ENCODE assay signal across 8 cellular contexts in genomic region chr16:75463417-75464129, GRCh38. TPM values are rescaled to one million over a fixed set of nuclear protein-coding genes. Genes with fewer than 3 reads are reported as not detected.
DNase-seq lines count a peak whose midpoint lies in the region; ATAC-seq, FAIRE-seq and TF ChIP-seq lines count a peak whose summit lies in the region.
"Not testable (repeated sequence)": the region's sequence is repeated elsewhere in the genome, so short reads cannot be mapped to it uniquely, and the experiment has no call there.

No MANE protein-coding gene starts in this region.

- H3K23ac ChIP-seq in H1 (ENCODE audit: insufficient read length) = not testable (repeated sequence)

- FAIRE-seq in H1 (lab: Jason Lieb, UNC) = not testable (repeated sequence)

- H2BK5ac ChIP-seq in H1 (ENCODE audit: low read depth, low read length) = peak overlapping the region; percentile 98; the same call in 1 of the 2 replicates

- not testable (repeated sequence) for H4K91ac ChIP-seq in H1 (replicated peaks; ENCODE audit: insufficient read length, low read length)

- not testable (repeated sequence) for H3K4me1 ChIP-seq in BE2C; H1 (replicated peaks in 1 of 4; ENCODE audit: control insufficient read depth in 3 of 4, insufficient read depth in 4 of 4, low read length in 3 of 4); right lobe of liver

- H3K79me1 ChIP-seq in H1 (ENCODE audit: low read depth, low read length) = not testable (repeated sequence)

- peak overlapping the region; percentile 75 to 77 for H3K4me2 ChIP-seq in H1 (ENCODE audit: insufficient read depth in 1 of 2, low read depth in 2 of 2, low read length in 2 of 2)

- H3K79me2 ChIP-seq in H1 (ENCODE audit: control insufficient read depth in 1 of 2, insufficient read depth in 2 of 2, low read length in 2 of 2) = peaks cover 6 to 48% of the 10 kb centered on the region in 2 experiments

- TF ChIP-seq EP300 in H1 (IDR thresholded peaks at IDR 0.05; ENCODE audit: borderline replicate concordance in 1 of 2, low read depth in 2 of 2, low read length in 2 of 2) = not testable (repeated sequence)

- TF ChIP-seq RAD21 in H1 (IDR thresholded peaks at IDR 0.05 in 1 of 2, conservative IDR thresholded peaks at IDR 0.05 in 1 of 2; ENCODE audit: low read depth in 2 of 2, low read length in 2 of 2) = not testable (repeated sequence)

- H3K36me3 ChIP-seq in BE2C; H1 (ENCODE audit: control insufficient read depth in 2 of 4, insufficient read depth in 4 of 4, low read length in 3 of 4); right lobe of liver: not testable (repeated sequence)

- H2AK5ac ChIP-seq in H1 (ENCODE audit: low read depth, low read length) = not testable (repeated sequence)

- not testable (repeated sequence) for H2BK20ac ChIP-seq in H1 (ENCODE audit: low read length)

- H3K9me3 ChIP-seq in BE2C; H1 (ENCODE audit: insufficient read depth in 2 of 2, low read depth in 1 of 2, low read length in 1 of 2); right lobe of liver: not testable (repeated sequence)

- not testable (repeated sequence) for H3K14ac ChIP-seq in H1 (ENCODE audit: insufficient read length)

- H4K20me1 ChIP-seq in H1 (replicated peaks in 1 of 2; ENCODE audit: control insufficient read depth in 1 of 2, insufficient read depth in 2 of 2, low read length in 2 of 2) = peaks cover 5 to 16% of the 10 kb centered on the region in 2 experiments

- H3K56ac ChIP-seq in H1 (replicated peaks; ENCODE audit: insufficient read length, low read depth, low read length) = not testable (repeated sequence)

- H2BK120ac ChIP-seq in H1 (replicated peaks; ENCODE audit: low read depth, low read length) = not testable (repeated sequence)

- H3K4me3 ChIP-seq in BE2C (ENCODE audit: low read depth, low read length) = peak overlapping the region; percentile 62
- H3K4me3 ChIP-seq in H1 (ENCODE audit: extremely low read depth in 1 of 4, insufficient read depth in 2 of 4, low read depth in 3 of 4, low read length in 4 of 4) = peak overlapping the region; percentile 55 to 91 (median 88)
- peak overlapping the region; percentile 86 to 97 (median 96) for H3K4me3 ChIP-seq in right lobe of liver

- DNase-seq in BE2C (peak; percentile 56), NCI-H345 (lab: John Stamatoyannopoulos, UW) (peak; percentile 37), activated T-cell treated with anti-CD3 and anti-CD28 coated beads for 4 hours (peak; percentile 3), H1 (ENCODE audit: low read depth in 1 of 2, low spot score in 2 of 2) (peak in 1 of 2 experiments; percentile 78), right lobe of liver (peak; percentile 61 to 77 (median 77))
- peak; percentile 5 to 11 for DNase-seq in stimulated activated CD4-positive, alpha-beta T cell treated with anti-CD3 and anti-CD28 coated beads, Interleukin-12 subunit alpha, Interleukin-12 subunit beta, amount 100 ng/mL, for 24 hours (ENCODE audit: low read depth in 2 of 2)

- H3K27me3 ChIP-seq in BE2C; H1 (replicated peaks in 1 of 4; ENCODE audit: control insufficient read depth in 3 of 4, extremely low read depth in 1 of 4, insufficient read depth in 3 of 4, low read length in 3 of 4); right lobe of liver: not testable (repeated sequence)

- POLR2A ChIA-PET in H1 (lab: Charles Lee; ENCODE audit: partially characterized antibody) = interaction anchor here (0.7 to 2.7 kb wide), 7 partner anchors 9 to 186 kb away, joined by 3 to 23 read pairs (median 5); partner anchors contain the start of genes CFDP1 and CHST6

- H4K5ac ChIP-seq in H1 (ENCODE audit: insufficient read length, low read depth, low read length) = peak overlapping the region; percentile 76

- peak overlapping the region; percentile 96; the same call in 1 of the 2 replicates for H4K8ac ChIP-seq in H1 (ENCODE audit: extremely low read depth, insufficient read depth, low read length)

- peak; percentile 5 for ATAC-seq in GM19328 (IDR thresholded peaks at IDR 0.05; ENCODE audit: unreplicated experiment)
- peak; percentile 11 for ATAC-seq in HG03097 (IDR thresholded peaks at IDR 0.05; ENCODE audit: low FRiP score, unreplicated experiment)
- ATAC-seq in right lobe of liver = peak; percentile 7 to 65 (median 40)

- H2BK15ac ChIP-seq in H1 (ENCODE audit: low read length) = not testable (repeated sequence)

- not testable (repeated sequence) for H3K27ac ChIP-seq in H1 (ENCODE audit: low read depth, low read length)
- H3K27ac ChIP-seq in right lobe of liver = peak overlapping the region; percentile 87 to 99 (median 96)

- not testable (repeated sequence) for TF ChIP-seq POLR2A in H1 (IDR thresholded peaks at IDR 0.05; ENCODE audit: control extremely low read depth in 1 of 2, low read depth in 2 of 2, low read length in 2 of 2); right lobe of liver (IDR thresholded peaks at IDR 0.05)

- not testable (repeated sequence) for H2AFZ ChIP-seq in H1 (ENCODE audit: low read length)

- H3K4ac ChIP-seq in H1 (replicated peaks; ENCODE audit: insufficient read length, low read depth, low read length) = not testable (repeated sequence)

- not testable (repeated sequence) for H3K23me2 ChIP-seq in H1 (ENCODE audit: low read depth, low read length)

- CTCF ChIA-PET in H1 (lab: Charles Lee; ENCODE audit: partially characterized antibody) = interaction anchor here (0.6 to 1.4 kb wide), 6 partner anchors 9 to 53 kb away, joined by 3 to 8 read pairs (median 5); no protein-coding TSS in a partner anchor

- H2BK12ac ChIP-seq in H1 (ENCODE audit: low read depth, low read length) = not testable (repeated sequence)

- H3K18ac ChIP-seq in H1 (ENCODE audit: extremely low read depth, low read length) = peak overlapping the region; percentile 60

- not testable (repeated sequence) for TF ChIP-seq CTCF in BE2C (IDR thresholded peaks at IDR 0.05; ENCODE audit: low read depth, low read length); H1 (IDR thresholded peaks at IDR 0.05; ENCODE audit: control extremely low read depth in 1 of 3, insufficient read depth in 1 of 3, low read depth in 1 of 3, low read length in 3 of 3); right lobe of liver (IDR thresholded peaks at IDR 0.05)

- intact Hi-C loops in right lobe of liver (cut with DNase I) = not testable (repeated sequence)

- H3K9ac ChIP-seq in H1 (replicated peaks in 1 of 4; ENCODE audit: extremely low read depth in 1 of 4, low read depth in 3 of 4, low read length in 3 of 4) = peak overlapping the region; percentile 31 to 98 (median 88); a peak in 6 of 7 replicates

- 8% methylated on average over 36 of the region's 39 CpGs; no CpG with 5 or more reads in 1 of the 2 experiments for WGBS in H1 (ENCODE audit: extremely low coverage in 1 of 2, insufficient coverage in 1 of 2, insufficient read length in 1 of 2, insufficient replicate concordance in 2 of 2, low coverage in 1 of 2, low lambda C conversion rate in 2 of 2, missing lambda C conversion rate in 1 of 2), 2 experiments
- WGBS in right lobe of liver (ENCODE audit: insufficient coverage, low coverage, low lambda C conversion rate, missing lambda C conversion rate) = 0% methylated on average over 14 of the region's 39 CpGs

TF ChIP-seq in H1, 55 proteins besides CTCF, POLR2A, EP300 and RAD21:
- TF ChIP-seq NRF1 (IDR thresholded peaks at IDR 0.05; ENCODE audit: low read depth, low read length) (peak; percentile 25; the same call in 1 of the 2 replicates), RBBP5 (IDR thresholded peaks at IDR 0.05; ENCODE audit: borderline replicate concordance, low read depth, low read length) (peak; percentile 21; the same call in 1 of the 2 replicates)

RNA-seq across cellular contexts. Expression of gene TMEM170A, which starts 0.9 kb away (rescaled TPM):
- 8.1 TPM for polyA plus RNA-seq in BE2C (2012; ENCODE audit: insufficient read depth, insufficient read length, low read depth)
- 52.8 and 56.6 TPM in 2 replicates for total RNA-seq in H1 (2021; fragmentation: NEBNext Ultra II Directional; extraction: Animal tissue kit (Norgen Biotek cat#: 25700))
- 21.1 and 22.9 TPM in 2 replicates for polyA plus RNA-seq in H1 (2011; rRNA removed)
- polyA plus RNA-seq in H1 (2011; cell fraction: cytosol; rRNA removed) = 25.1 TPM
- polyA plus RNA-seq in H1 (2011; cell fraction: nucleus; rRNA removed) = 12.3 TPM
- 18.4 to 30.7 TPM (median 23.8 TPM) in 4 replicates for polyA plus RNA-seq in H1 (2012, experiment 1 of 2)
- polyA plus RNA-seq in H1 (2012, experiment 2 of 2) = 9.8 TPM
- 31.1 TPM for polyA plus RNA-seq in H1 (2013, experiment 1 of 2)
- polyA plus RNA-seq in H1 (2013, experiment 2 of 2) = 37.3 TPM
- 45.5 and 49.2 TPM in 2 replicates for polyA minus RNA-seq in H1 (2011; rRNA and poly(A)+ RNA removed)
- polyA minus RNA-seq in H1 (2011; cell fraction: cytosol; rRNA and poly(A)+ RNA removed) = 22.3 TPM
- 27.2 TPM for polyA minus RNA-seq in H1 (2011; cell fraction: nucleus; rRNA and poly(A)+ RNA removed)
- total RNA-seq in right lobe of liver = 10 to 100 TPM in 5 of 6 experiments, 1 to 10 TPM in 1; 9.4 to 15.5 (median 12.8) TPM

RNA-seq across cellular contexts. Expression of gene CFDP1, which starts 30.3 kb away (rescaled TPM):
- 107 TPM for polyA plus RNA-seq in BE2C (2012; ENCODE audit: insufficient read depth, insufficient read length, low read depth)
- total RNA-seq in H1 (2021; fragmentation: NEBNext Ultra II Directional; extraction: Animal tissue kit (Norgen Biotek cat#: 25700)) = 76.9 and 77.3 TPM in 2 replicates
- 22.5 and 25.5 TPM in 2 replicates for polyA plus RNA-seq in H1 (2011; rRNA removed)
- 75.0 TPM for polyA plus RNA-seq in H1 (2011; cell fraction: cytosol; rRNA removed)
- 10.9 TPM for polyA plus RNA-seq in H1 (2011; cell fraction: nucleus; rRNA removed)
- polyA plus RNA-seq in H1 (2012, experiment 1 of 2) = 79.8 to 101 TPM (median 87.5 TPM) in 4 replicates
- 16.6 TPM for polyA plus RNA-seq in H1 (2012, experiment 2 of 2)
- polyA plus RNA-seq in H1 (2013, experiment 1 of 2) = 108 TPM
- 114 TPM for polyA plus RNA-seq in H1 (2013, experiment 2 of 2)
- 15.2 and 27.2 TPM in 2 replicates for polyA minus RNA-seq in H1 (2011; rRNA and poly(A)+ RNA removed)
- 17.5 TPM for polyA minus RNA-seq in H1 (2011; cell fraction: cytosol; rRNA and poly(A)+ RNA removed)
- 39.8 TPM for polyA minus RNA-seq in H1 (2011; cell fraction: nucleus; rRNA and poly(A)+ RNA removed)
- 10 to 100 TPM; 23.9 to 43.3 (median 36.0) TPM for total RNA-seq in right lobe of liver

RNA-seq across cellular contexts. Expression of gene CHST6, which starts 31.7 kb away (rescaled TPM):
- polyA plus RNA-seq in BE2C (2012; ENCODE audit: insufficient read depth, insufficient read length, low read depth) = 0.17 TPM
- total RNA-seq in H1 (2021; fragmentation: NEBNext Ultra II Directional; extraction: Animal tissue kit (Norgen Biotek cat#: 25700)) = 25.4 and 26.4 TPM in 2 replicates
- polyA plus RNA-seq in H1 (2011; rRNA removed) = 18.2 and 26.5 TPM in 2 replicates
- 15.2 TPM for polyA plus RNA-seq in H1 (2011; cell fraction: cytosol; rRNA removed)
- polyA plus RNA-seq in H1 (2011; cell fraction: nucleus; rRNA removed) = 27.0 TPM
- 11.5 to 16.3 TPM (median 14.7 TPM) in 4 replicates for polyA plus RNA-seq in H1 (2012, experiment 1 of 2)
- polyA plus RNA-seq in H1 (2012, experiment 2 of 2) = 14.3 TPM
- polyA plus RNA-seq in H1 (2013, experiment 1 of 2) = 14.9 TPM
- polyA plus RNA-seq in H1 (2013, experiment 2 of 2) = 15.6 TPM
- 20.6 and 25.1 TPM in 2 replicates for polyA minus RNA-seq in H1 (2011; rRNA and poly(A)+ RNA removed)
- polyA minus RNA-seq in H1 (2011; cell fraction: cytosol; rRNA and poly(A)+ RNA removed) = 20.6 TPM
- polyA minus RNA-seq in H1 (2011; cell fraction: nucleus; rRNA and poly(A)+ RNA removed) = 18.2 TPM
- under 1 TPM in 1 of 6 experiments, not detected in 5; 0.02 TPM for total RNA-seq in right lobe of liver

Comparison
In these comparisons a context has a peak if more than half of its experiments do, and no peak if none do; other contexts are left out.
1. RNA of gene CHST6, which starts 31.7 kb away (total RNA-seq): 25.4 to 26.4 TPM in H1; 0.02 TPM in right lobe of liver; every median in the first group is over 10 times any median in the second.
2. Peak in every context shown above with its lines, with median percentiles within 50 percentile points of each other: H3K4me3 ChIP-seq and ATAC-seq.